1 cellular context compared by ENCODE assay signal in genomic region chr14:20989464-20989786, GRCh38.
TF ChIP-seq lines count a peak whose summit lies in the region.

No MANE protein-coding gene starts in this region.

TF ChIP-seq in H1, 55 proteins besides CTCF, POLR2A, EP300 and RAD21:
- TF ChIP-seq TAF1 (IDR thresholded peaks at IDR 0.05; ENCODE audit: low read depth, low read length), result peak; percentile 42
- TF ChIP-seq SRF (IDR thresholded peaks at IDR 0.05; ENCODE audit: low read depth, low read length), result no peak
TF ChIP-seq in H1: peak in this region for 1.
